8 cellular contexts compared by ENCODE assay signal in the genomic region with DNA sequence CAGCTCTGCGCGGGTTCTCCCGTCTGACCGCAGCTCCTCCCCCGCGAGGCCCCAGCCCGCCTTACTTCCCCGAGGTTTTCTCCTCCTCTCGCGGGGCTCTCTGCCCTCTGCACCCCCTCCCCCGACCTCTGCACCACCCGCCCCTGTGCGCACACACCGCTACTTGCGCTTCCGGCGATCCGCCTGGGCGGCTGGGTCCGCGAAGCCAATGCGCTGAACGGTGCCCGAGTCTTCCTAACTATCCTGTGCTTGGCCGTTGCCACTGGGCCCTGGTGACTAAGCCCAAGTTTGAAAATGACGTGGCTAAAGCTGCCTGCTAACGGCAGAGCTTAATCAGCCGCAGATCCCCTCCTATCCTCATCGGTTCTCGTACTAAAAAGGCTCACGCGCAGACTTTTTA. TPM values are rescaled to one million over a fixed set of nuclear protein-coding genes. Genes with fewer than 3 reads are reported as not detected.
DNase-seq lines count a peak whose midpoint lies in the region; ATAC-seq and TF ChIP-seq lines count a peak whose summit lies in the region.
"Had no signal": no experiment of that assay in that cellular context is flagged by ENCODE, and none has a peak within 500 bp of the region (broad histone marks: within the 10 kb centered on the region; RNA-seq: fewer than 3 reads in every experiment).

No MANE protein-coding gene starts in this region.

- peak overlapping the region; percentile 81 for H3K4me3 ChIP-seq in neural cell (ENCODE audit: low read length)
- H3K4me3 ChIP-seq: skin epidermis had no signal

- H4K20me1 ChIP-seq in neural cell (ENCODE audit: insufficient read depth), result peaks cover 10% of the 10 kb centered on the region

- H3K27ac ChIP-seq in neural cell (ENCODE audit: low read length), result no peak overlapping the region
- H3K27ac ChIP-seq: skin epidermis had no signal

- H3K36me3 Mint-ChIP-seq in chondrocyte (ENCODE audit: low read depth), result peaks cover 2% of the 10 kb centered on the region

- H3F3A ChIP-seq in neural cell (ENCODE audit: insufficient read depth, low read length, poor library complexity, severe bottlenecking), result peaks cover 4% of the 10 kb centered on the region

- peaks cover 37% of the 10 kb centered on the region for H3K4me1 Mint-ChIP-seq in chondrocyte (ENCODE audit: low read depth)

- no peak for TF ChIP-seq EP300 in neural cell (conservative IDR thresholded peaks at IDR 0.05; ENCODE audit: poor library complexity, severe bottlenecking)

- peak; percentile 60 for ATAC-seq in HG03432 (IDR thresholded peaks at IDR 0.05; ENCODE audit: unreplicated experiment)

- H3K4me2 ChIP-seq in neural cell (ENCODE audit: low read length), result no peak overlapping the region

- no peaks in the 10 kb centered on the region for H3K36me3 ChIP-seq in neural cell (ENCODE audit: insufficient read depth, low read length)

- H3K27ac Mint-ChIP-seq in chondrocyte (ENCODE audit: unreplicated experiment), result no peak overlapping the region

- H2AFZ ChIP-seq in neural cell (ENCODE audit: low read depth, low read length), result no peak overlapping the region

- no peak for TF ChIP-seq RAD21 in neural cell (conservative IDR thresholded peaks at IDR 0.05)

- TF ChIP-seq CTCF in chondrocyte (IDR thresholded peaks at IDR 0.05) (no peak), neural cell (IDR thresholded peaks at IDR 0.05; ENCODE audit: poor library complexity, severe bottlenecking) (no peak)

- H3K9me2 ChIP-seq in neural cell (ENCODE audit: insufficient read depth, low read length), result no peaks in the 10 kb centered on the region

- DNase-seq in GDM1 (lab: John Stamatoyannopoulos, UW) (peak; percentile 14), chondrocyte (ENCODE audit: low spot score) (no peak), NOMO-1 treated with dmso at 0.1 percent for 144 hours (lab: John Stamatoyannopoulos, UW; ENCODE audit: unreplicated experiment) (no peak), NCI-H2171 (lab: John Stamatoyannopoulos, UW) (no peak), hippocampal formation (lab: John Stamatoyannopoulos, UW) (no peak)

- no peak overlapping the region for H3K9ac ChIP-seq in neural cell (ENCODE audit: low read length)

- peaks cover 86% of the 10 kb centered on the region for H3K27me3 Mint-ChIP-seq in chondrocyte (ENCODE audit: low read depth)

- H3K4me3 Mint-ChIP-seq in chondrocyte (ENCODE audit: unreplicated experiment), result peak overlapping the region; percentile 35

- no peaks in the 10 kb centered on the region for H3K9me3 ChIP-seq in neural cell (ENCODE audit: low read length)

- H3K79me2 ChIP-seq in neural cell (replicated peaks; ENCODE audit: insufficient read depth, low read length), result peaks cover 11% of the 10 kb centered on the region

- H3K27me3 ChIP-seq in neural cell (ENCODE audit: insufficient read depth, low read depth, low read length), result peaks cover 75% of the 10 kb centered on the region

- no peaks in the 10 kb centered on the region for H3K9me3 Mint-ChIP-seq in chondrocyte (ENCODE audit: low read depth)

TF ChIP-seq in neural cell, 6 proteins besides CTCF, POLR2A, EP300 and RAD21:
- TF ChIP-seq, protein P1, sequence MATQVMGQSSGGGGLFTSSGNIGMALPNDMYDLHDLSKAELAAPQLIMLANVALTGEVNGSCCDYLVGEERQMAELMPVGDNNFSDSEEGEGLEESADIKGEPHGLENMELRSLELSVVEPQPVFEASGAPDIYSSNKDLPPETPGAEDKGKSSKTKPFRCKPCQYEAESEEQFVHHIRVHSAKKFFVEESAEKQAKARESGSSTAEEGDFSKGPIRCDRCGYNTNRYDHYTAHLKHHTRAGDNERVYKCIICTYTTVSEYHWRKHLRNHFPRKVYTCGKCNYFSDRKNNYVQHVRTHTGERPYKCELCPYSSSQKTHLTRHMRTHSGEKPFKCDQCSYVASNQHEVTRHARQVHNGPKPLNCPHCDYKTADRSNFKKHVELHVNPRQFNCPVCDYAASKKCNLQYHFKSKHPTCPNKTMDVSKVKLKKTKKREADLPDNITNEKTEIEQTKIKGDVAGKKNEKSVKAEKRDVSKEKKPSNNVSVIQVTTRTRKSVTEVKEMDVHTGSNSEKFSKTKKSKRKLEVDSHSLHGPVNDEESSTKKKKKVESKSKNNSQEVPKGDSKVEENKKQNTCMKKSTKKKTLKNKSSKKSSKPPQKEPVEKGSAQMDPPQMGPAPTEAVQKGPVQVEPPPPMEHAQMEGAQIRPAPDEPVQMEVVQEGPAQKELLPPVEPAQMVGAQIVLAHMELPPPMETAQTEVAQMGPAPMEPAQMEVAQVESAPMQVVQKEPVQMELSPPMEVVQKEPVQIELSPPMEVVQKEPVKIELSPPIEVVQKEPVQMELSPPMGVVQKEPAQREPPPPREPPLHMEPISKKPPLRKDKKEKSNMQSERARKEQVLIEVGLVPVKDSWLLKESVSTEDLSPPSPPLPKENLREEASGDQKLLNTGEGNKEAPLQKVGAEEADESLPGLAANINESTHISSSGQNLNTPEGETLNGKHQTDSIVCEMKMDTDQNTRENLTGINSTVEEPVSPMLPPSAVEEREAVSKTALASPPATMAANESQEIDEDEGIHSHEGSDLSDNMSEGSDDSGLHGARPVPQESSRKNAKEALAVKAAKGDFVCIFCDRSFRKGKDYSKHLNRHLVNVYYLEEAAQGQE (IDR thresholded peaks at IDR 0.05; ENCODE audit: borderline replicate concordance), result no peak
- TF ChIP-seq POLR2AphosphoS5 (IDR thresholded peaks at IDR 0.05), result peak; percentile 30

RNA-seq across cellular contexts. Expression of gene ONECUT2, which starts 6.2 kb away (rescaled TPM):
- 0.05 to 0.08 TPM (median 0.05 TPM) in 3 replicates for total RNA-seq in chondrocyte
- 3.9 and 4.3 TPM in 2 replicates for polyA plus RNA-seq in neural cell
- polyA minus RNA-seq in neural cell, result 20.2 and 27.1 TPM in 2 replicates
